11 cellular contexts compared by ENCODE assay signal in genomic region chr3:101484805-101485620, GRCh38. TPM values are rescaled to one million over a fixed set of nuclear protein-coding genes. Genes with fewer than 3 reads are reported as not detected.
DNase-seq lines count a peak whose midpoint lies in the region; ATAC-seq and TF ChIP-seq lines count a peak whose summit lies in the region.
"Had no signal": no experiment of that assay in that cellular context is flagged by ENCODE, and none has a peak within 500 bp of the region (broad histone marks: within the 10 kb centered on the region; RNA-seq: fewer than 3 reads in every experiment).

No MANE protein-coding gene starts in this region.

- CTCF ChIA-PET in CD4-positive, alpha-beta memory T cell (lab: Charles Lee; ENCODE audit: partially characterized antibody): no interaction called here
- CTCF ChIA-PET in mammary epithelial cell (lab: Charles Lee; ENCODE audit: low non-redundant PET): no interaction called here

- no peak overlapping the region for H3K4me3 Mint-ChIP-seq in CD4-positive, alpha-beta memory T cell

- POLR2A ChIA-PET in CD4-positive, alpha-beta memory T cell (lab: Charles Lee; ENCODE audit: partially characterized antibody): interaction anchor here (0.7 to 2.0 kb wide), 4 partner anchors 27 to 58 kb away, joined by 3 to 5 read pairs (median 4); no protein-coding TSS in a partner anchor

- no peak overlapping the region for H3K4me3 ChIP-seq in CD4-positive, alpha-beta memory T cell (ENCODE audit: low read length in 2 of 2)
- no peak overlapping the region for H3K4me3 ChIP-seq in mammary epithelial cell (replicated peaks in 1 of 3; ENCODE audit: insufficient read depth in 1 of 3, low read depth in 2 of 3, low read length in 3 of 3)
- H3K4me3 ChIP-seq: upper lobe of left lung had no signal

- H3K4me1 Mint-ChIP-seq in CD4-positive, alpha-beta memory T cell: peaks cover 53 to 89% (median 74%) of the 10 kb centered on the region in 4 donors

- no peaks in the 10 kb centered on the region for H4K20me1 ChIP-seq in mammary epithelial cell (ENCODE audit: insufficient read depth, low read length)

- dilution Hi-C loops in mammary epithelial cell (cut with HindIII; ENCODE audit: low sequenced_read_pairs): no loop called here

- peak overlapping the region; percentile 43 for H2AFZ ChIP-seq in mammary epithelial cell (ENCODE audit: low read depth, low read length)

- H3K9me3 ChIP-seq in CD4-positive, alpha-beta memory T cell (ENCODE audit: control insufficient read depth in 1 of 2, low read length in 2 of 2): no peaks in the 10 kb centered on the region
- H3K9me3 ChIP-seq in mammary epithelial cell (replicated peaks; ENCODE audit: insufficient read depth, low read length): no peaks in the 10 kb centered on the region
- H3K9me3 ChIP-seq: upper lobe of left lung had no signal

- in situ Hi-C loops in mammary epithelial cell (cut with MboI; ENCODE audit: low sequenced_read_pairs in 2 of 2) (no loop called here), G401 (cut with HindIII; ENCODE audit: low sequenced_read_pairs) (no loop called here)

- no peak for TF ChIP-seq CTCF in mammary epithelial cell (conservative IDR thresholded peaks at IDR 0.05 in 1 of 2, IDR thresholded peaks at IDR 0.05 in 1 of 2; ENCODE audit: extremely low read depth in 1 of 2, insufficient read depth in 1 of 2, low read depth in 1 of 2, low read length in 2 of 2)

- peaks cover 14% of the 10 kb centered on the region for H3K36me3 ChIP-seq in CD4-positive, alpha-beta memory T cell (ENCODE audit: insufficient read depth, low read length)
- H3K36me3 ChIP-seq in mammary epithelial cell (ENCODE audit: insufficient read depth, low read length): no peaks in the 10 kb centered on the region

- BruUV-seq in mammary epithelial cell (replicated peaks; lab: Mats Ljungman, UMichigan): no TSS peak

- intact Hi-C loops in CD4-positive, alpha-beta memory T cell (cut with micrococcal nuclease): no loop called here
- intact Hi-C loops in mammary epithelial cell (cut with micrococcal nuclease): no loop called here

- H3K27me3 Mint-ChIP-seq in CD4-positive, alpha-beta memory T cell: no peaks in the 10 kb centered on the region

- H3K27me3 ChIP-seq in CD4-positive, alpha-beta memory T cell (ENCODE audit: insufficient read depth, low read length): no peaks in the 10 kb centered on the region
- no peaks in the 10 kb centered on the region for H3K27me3 ChIP-seq in mammary epithelial cell (ENCODE audit: insufficient read depth, low read length)
- H3K27me3 ChIP-seq: upper lobe of left lung had no signal

- no peaks in the 10 kb centered on the region for H3K79me2 ChIP-seq in mammary epithelial cell (ENCODE audit: insufficient read depth, low read length)

- DNase-seq in CD4-positive, alpha-beta memory T cell: no peak
- peak; percentile 85 for DNase-seq in HT1080 (ENCODE audit: low read depth)
- DNase-seq in mammary epithelial cell: peak; percentile 64
- DNase-seq in lung microvascular endothelial cell (ENCODE audit: low read depth in 2 of 2): peak; percentile 16 to 78
- no peak for DNase-seq in activated CD8-positive, alpha-beta memory T cell treated with anti-CD3 and anti-CD28 coated beads, Interleukin-2, amount 50 U/mL, for 4 hours
- DNase-seq in G401 (ENCODE audit: low spot score): no peak
- no peak for DNase-seq in NCI-H1694 treated with DMSO at 0.1 percent for 48 hours (lab: John Stamatoyannopoulos, UW)
- DNase-seq: cortex of kidney, NCI-H526, upper lobe of left lung had no signal

- no peak overlapping the region for H3K4me2 ChIP-seq in mammary epithelial cell (ENCODE audit: insufficient read depth, low read depth, low read length)

- H3K9me3 Mint-ChIP-seq in CD4-positive, alpha-beta memory T cell: peaks cover 0 to 2% (median 0%) of the 10 kb centered on the region in 8 donors

- H3K36me3 Mint-ChIP-seq in CD4-positive, alpha-beta memory T cell: peaks cover 70 to 85% of the 10 kb centered on the region in 2 donors

- peaks cover 22% of the 10 kb centered on the region for H3K4me1 ChIP-seq in CD4-positive, alpha-beta memory T cell (ENCODE audit: insufficient read depth, low read length)
- H3K4me1 ChIP-seq in mammary epithelial cell (ENCODE audit: insufficient read depth, low read length): peaks cover 8% of the 10 kb centered on the region
- H3K4me1 ChIP-seq: upper lobe of left lung had no signal

- peak overlapping the region in 5 of 7 donors; percentile 57 to 80 (median 76) for H3K27ac Mint-ChIP-seq in CD4-positive, alpha-beta memory T cell

- no peak overlapping the region for H3K9ac ChIP-seq in mammary epithelial cell (ENCODE audit: insufficient read depth, low read length)

- no peak for ATAC-seq in HG02973 (IDR thresholded peaks at IDR 0.05; ENCODE audit: unreplicated experiment)

- 65% methylated on average over 7 of the region's 8 CpGs for WGBS in mammary epithelial cell (ENCODE audit: low coverage, missing lambda C conversion rate)

- no peak overlapping the region for H3K27ac ChIP-seq in CD4-positive, alpha-beta memory T cell (ENCODE audit: low read depth, low read length)
- H3K27ac ChIP-seq in mammary epithelial cell (ENCODE audit: insufficient read depth, low read depth, low read length): no peak overlapping the region
- H3K27ac ChIP-seq: upper lobe of left lung had no signal

RNA-seq across cellular contexts. Expression of gene SENP7, which starts 28.0 kb away (rescaled TPM):
- 10 to 100 TPM; 69.7 to 69.8 TPM for total RNA-seq in CD4-positive, alpha-beta memory T cell
- polyA plus RNA-seq in CD4-positive, alpha-beta memory T cell: 10 to 100 TPM in 1 of 2 donors, 1 to 10 TPM in 1; 9.7 to 11.8 TPM
- 4.4 and 4.6 TPM in 2 replicates for total RNA-seq in HT1080 (2014; rRNA removed; shearing (Covaris generic))
- 3.8 and 5.9 TPM in 2 replicates for polyA plus RNA-seq in HT1080 (2015; cell fraction: cytosol; rRNA removed)
- polyA plus RNA-seq in HT1080 (2015; cell fraction: nucleus; rRNA removed): 28.4 and 32.2 TPM in 2 replicates
- 1 to 10 TPM; 7.2 to 8.9 TPM for total RNA-seq in mammary epithelial cell
- polyA plus RNA-seq in mammary epithelial cell: 1.3 TPM
- polyA minus RNA-seq in mammary epithelial cell: 0.88 TPM
- 8.7 and 14.7 TPM in 2 replicates for total RNA-seq in lung microvascular endothelial cell
- total RNA-seq in G401 (2014; rRNA removed; shearing (Covaris generic)): 2.7 and 7.3 TPM in 2 replicates

Comparison
In these comparisons a context has a peak if more than half of its experiments do, and no peak if none do; other contexts are left out.
1. DNase-seq: peak in HT1080 (single experiment), mammary epithelial cell (single experiment) and lung microvascular endothelial cell (2 of 2); none in CD4-positive, alpha-beta memory T cell (0 of 5), activated CD8-positive, alpha-beta memory T cell treated with anti-CD3 and anti-CD28 coated beads, Interleukin-2, amount 50 U/mL, for 4 hours (single experiment), G401 (single experiment) and NCI-H1694 treated with DMSO at 0.1 percent for 48 hours (single experiment).